In the genomic region with DNA sequence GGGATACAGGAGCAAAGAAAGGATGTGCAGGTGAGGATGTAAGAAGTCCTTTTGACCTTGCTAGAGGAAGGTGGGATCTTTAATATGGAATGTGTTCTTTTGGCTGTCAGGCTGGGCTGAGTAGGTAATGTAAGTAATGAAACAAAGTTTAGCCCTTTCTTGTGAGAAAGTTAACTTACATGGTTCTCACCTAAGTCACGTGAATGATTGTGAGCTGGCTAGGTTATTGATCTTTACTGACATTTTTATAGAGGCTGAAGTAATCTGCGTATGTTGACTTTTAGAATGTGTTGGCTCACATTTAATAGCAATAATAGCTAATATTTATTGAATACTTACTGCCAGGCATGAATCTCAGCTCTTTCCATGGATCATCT, we compare ENCODE assay signal across 8 cellular contexts. TPM values are rescaled to one million over a fixed set of nuclear protein-coding genes. Genes with fewer than 3 reads are reported as not detected.
A peak's percentile ranks its signal among the peaks of the same experiment; 100 is the strongest.
DNase-seq lines count a peak whose midpoint lies in the region; ATAC-seq and TF ChIP-seq lines count a peak whose summit lies in the region.

No MANE protein-coding gene starts in this region.

- TF ChIP-seq POLR2A in Peyer's patch (IDR thresholded peaks at IDR 0.05) (no peak), esophagus muscularis mucosa (IDR thresholded peaks at IDR 0.05; ENCODE audit: low read depth) (no peak)

- H3K4me3 ChIP-seq in GM12864 (ENCODE audit: low read depth, low read length): peak overlapping the region; percentile 95
- peak overlapping the region in 3 of 4 donors; percentile 10 to 98 (median 91) for H3K4me3 ChIP-seq in Peyer's patch
- peak overlapping the region; percentile 93 to 99 (median 98) for H3K4me3 ChIP-seq in esophagus muscularis mucosa
- peak overlapping the region; percentile 38 for H3K4me3 ChIP-seq in rectal smooth muscle tissue (ENCODE audit: low read length)

- H3K27me3 ChIP-seq in Peyer's patch: no peaks in the 10 kb centered on the region
- no peaks in the 10 kb centered on the region for H3K27me3 ChIP-seq in esophagus muscularis mucosa
- H3K27me3 ChIP-seq in rectal smooth muscle tissue (ENCODE audit: control insufficient read depth, insufficient read depth, low read length): no peaks in the 10 kb centered on the region

- TF ChIP-seq CTCF in GM12864 (IDR thresholded peaks at IDR 0.05; ENCODE audit: low read depth, low read length, missing control alignments): no peak
- no peak for TF ChIP-seq CTCF in Peyer's patch (IDR thresholded peaks at IDR 0.05)
- TF ChIP-seq CTCF in esophagus muscularis mucosa (IDR thresholded peaks at IDR 0.05): no peak

- ATAC-seq in HG03045 (IDR thresholded peaks at IDR 0.05; ENCODE audit: unreplicated experiment): no peak

- no peak overlapping the region for H3K9ac ChIP-seq in rectal smooth muscle tissue (ENCODE audit: low read length)

- H3K36me3 ChIP-seq in Peyer's patch (no peaks in the 10 kb centered on the region), esophagus muscularis mucosa (no peaks in the 10 kb centered on the region), rectal smooth muscle tissue (ENCODE audit: control insufficient read depth, insufficient read depth, low read length) (no peaks in the 10 kb centered on the region)

- 82% methylated on average over 2 of the region's 2 CpGs for WGBS in esophagus muscularis mucosa

- intact Hi-C loops in esophagus muscularis mucosa (cut with DNase I): no loop called here

- no peak for TF ChIP-seq EP300 in esophagus muscularis mucosa (IDR thresholded peaks at IDR 0.05)

- DNase-seq in GM12864 (ENCODE audit: low read depth) (no peak), Peyer's patch (no peak), esophagus muscularis mucosa (ENCODE audit: extremely low spot score) (no peak), germinal center (ENCODE audit: low spot score) (no peak), NCI-H2227 treated with DMSO at 0.1 percent for 48 hours (lab: John Stamatoyannopoulos, UW) (no peak), RPMI8226 (no peak)

- H3K27ac ChIP-seq in Peyer's patch: peak overlapping the region in 2 of 4 donors; percentile 56 to 94
- H3K27ac ChIP-seq in esophagus muscularis mucosa (replicated peaks in 1 of 4): peak overlapping the region in 2 of 4 donors; percentile 13 to 96
- H3K27ac ChIP-seq in rectal smooth muscle tissue (ENCODE audit: low read depth, low read length): no peak overlapping the region

- H3K9me3 ChIP-seq in Peyer's patch: no peaks in the 10 kb centered on the region
- H3K9me3 ChIP-seq in esophagus muscularis mucosa: no peaks in the 10 kb centered on the region

- H3K4me1 ChIP-seq in Peyer's patch: peaks cover 0 to 55% (median 4%) of the 10 kb centered on the region in 4 donors
- peaks cover 41 to 72% (median 68%) of the 10 kb centered on the region in 4 donors for H3K4me1 ChIP-seq in esophagus muscularis mucosa
- peaks cover 26% of the 10 kb centered on the region for H3K4me1 ChIP-seq in rectal smooth muscle tissue (ENCODE audit: control insufficient read depth, insufficient read depth, low read length)

RNA-seq across cellular contexts. Expression of gene TOP1, which starts 2.6 kb away (rescaled TPM):
- total RNA-seq in Peyer's patch: 10 to 100 TPM; 34.4 to 72.6 (median 39.8) TPM
- 10 to 100 TPM; 20.2 to 28.5 (median 23.0) TPM for total RNA-seq in esophagus muscularis mucosa

Comparison
In these comparisons a context has a peak if more than half of its experiments do, and no peak if none do; other contexts are left out.
1. H3K4me3 ChIP-seq: peak in every context shown above with its lines; median percentile 98 in esophagus muscularis mucosa; 95 in GM12864; 91 in Peyer's patch; 38 in rectal smooth muscle tissue.